Comparison of ENCODE assay signal across 1 cellular context in genomic region chr13:25171170-25171516, GRCh38.
TF ChIP-seq lines count a peak whose summit lies in the region.

No MANE protein-coding gene starts in this region.

TF ChIP-seq in SK-N-SH treated with all-trans-retinoic acid at 6 μM for 48 hours, 23 proteins besides CTCF, POLR2A, EP300 and RAD21 (continued from another document):
- TF ChIP-seq PATZ1 (CRISPR knock-in tag; IDR thresholded peaks at IDR 0.05; ENCODE audit: borderline replicate concordance): no peak
- TF ChIP-seq OSR1 (CRISPR knock-in tag; IDR thresholded peaks at IDR 0.05): no peak
- TF ChIP-seq BACH2 (CRISPR knock-in tag; IDR thresholded peaks at IDR 0.05; ENCODE audit: borderline replicate concordance): no peak
- no peak for TF ChIP-seq ZC3H10 (CRISPR knock-in tag; IDR thresholded peaks at IDR 0.05)
- TF ChIP-seq POU6F1 (CRISPR knock-in tag; IDR thresholded peaks at IDR 0.05; ENCODE audit: borderline replicate concordance, low read depth): no peak
- no peak for TF ChIP-seq ESRRG (CRISPR knock-in tag; IDR thresholded peaks at IDR 0.05)
- no peak for TF ChIP-seq ARNTL (CRISPR knock-in tag; IDR thresholded peaks at IDR 0.05; ENCODE audit: borderline replicate concordance, low read depth)
- TF ChIP-seq TOX (CRISPR knock-in tag; IDR thresholded peaks at IDR 0.05; ENCODE audit: borderline replicate concordance): no peak
- TF ChIP-seq GLIS3 (CRISPR knock-in tag; IDR thresholded peaks at IDR 0.05): no peak
